ENCODE assay signal across 14 cellular contexts in the genomic region with DNA sequence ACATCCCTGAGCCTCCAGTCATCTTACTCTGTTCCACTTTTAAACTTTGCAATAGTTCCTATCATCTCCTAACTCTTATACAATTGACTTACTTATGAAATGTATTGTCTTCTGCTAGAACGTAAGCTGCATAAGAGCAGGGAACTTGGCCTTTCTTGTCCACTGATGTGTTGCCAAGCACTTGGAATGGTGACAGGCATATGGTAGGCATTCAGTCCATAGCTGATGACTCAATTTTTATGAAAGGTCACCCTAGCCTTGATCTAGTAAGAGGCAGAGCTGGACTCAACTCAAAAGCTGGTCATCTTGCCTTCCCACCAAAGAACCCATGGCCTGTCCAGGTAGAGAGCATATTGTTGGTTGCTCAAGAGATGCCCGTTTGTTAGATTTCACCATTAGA.
DNase-seq lines count a peak whose midpoint lies in the region; ATAC-seq and TF ChIP-seq lines count a peak whose summit lies in the region.
"Had no signal": no experiment of that assay in that cellular context is flagged by ENCODE, and none has a peak within 500 bp of the region (broad histone marks: within the 10 kb centered on the region; RNA-seq: fewer than 3 reads in every experiment).

No MANE protein-coding gene starts in this region.

- POLR2A ChIA-PET in HCT116 (lab: Charles Lee): no interaction called here

- no peaks in the 10 kb centered on the region for H3K79me2 ChIP-seq in HCT116 (ENCODE audit: insufficient read depth, low read length)

- H3K27ac ChIP-seq in HCT116 (ENCODE audit: low read depth, low read length): no peak overlapping the region
- H3K27ac ChIP-seq in adrenal gland: no peak overlapping the region
- peak overlapping the region; percentile 79 for H3K27ac ChIP-seq in subcutaneous abdominal adipose tissue (ENCODE audit: low read depth, low read length)
- H3K27ac ChIP-seq: A549, HL-60 had no signal

- TF ChIP-seq POLR2A in HCT116 (IDR thresholded peaks at IDR 0.05; ENCODE audit: borderline replicate concordance, extremely low read depth, insufficient read depth, insufficient read length) (no peak), adrenal gland (IDR thresholded peaks at IDR 0.05) (no peak)

- H3K36me3 ChIP-seq in HCT116 (ENCODE audit: control insufficient read depth in 1 of 2, insufficient read depth in 2 of 2, low read length in 2 of 2) (no peaks in the 10 kb centered on the region), adrenal gland (replicated peaks in 1 of 2) (no peaks in the 10 kb centered on the region), subcutaneous abdominal adipose tissue (ENCODE audit: control insufficient read depth in 5 of 5, insufficient read depth in 5 of 5, low read length in 5 of 5) (no peaks in the 10 kb centered on the region)

- H3K4me3 ChIP-seq in HCT116 (replicated peaks in 1 of 2; ENCODE audit: low read depth in 1 of 2, low read length in 2 of 2) (no peak overlapping the region), adrenal gland (no peak overlapping the region), subcutaneous abdominal adipose tissue (ENCODE audit: low read depth in 1 of 5, low read length in 5 of 5) (no peak overlapping the region)
- H3K4me3 ChIP-seq: A549 had no signal

- H3K4me2 ChIP-seq in HCT116 (ENCODE audit: low read length): no peak overlapping the region
- H3K4me2 ChIP-seq: A549 had no signal

- CTCF ChIA-PET in HCT116 (lab: Charles Lee): no interaction called here

- H3K9ac ChIP-seq in HCT116 (ENCODE audit: low read length): no peak overlapping the region
- H3K9ac ChIP-seq in subcutaneous abdominal adipose tissue (ENCODE audit: low read length in 5 of 5): no peak overlapping the region

- WGBS in adrenal gland, 4 donors: 49 to 61% (median 56%) methylated on average over 2 of the region's 2 CpGs

- intact Hi-C loops in HCT116 (cut with micrococcal nuclease): no loop called here
- intact Hi-C loops in adrenal gland (cut with DNase I): no loop called here

- no peak for TF ChIP-seq RAD21 in HCT116 (IDR thresholded peaks at IDR 0.05; ENCODE audit: low read depth)

- no peaks in the 10 kb centered on the region for H3K27me3 ChIP-seq in HCT116 (ENCODE audit: insufficient read depth, low read length)
- no peaks in the 10 kb centered on the region for H3K27me3 ChIP-seq in adrenal gland
- H3K27me3 ChIP-seq in subcutaneous abdominal adipose tissue (ENCODE audit: control insufficient read depth in 5 of 5, insufficient read depth in 4 of 5, low read length in 5 of 5): no peaks in the 10 kb centered on the region

- TF ChIP-seq CTCF in HCT116 (IDR thresholded peaks at IDR 0.05 in 2 of 3, conservative IDR thresholded peaks at IDR 0.05 in 1 of 3; ENCODE audit: borderline replicate concordance in 1 of 3, insufficient read depth in 1 of 3, low read depth in 2 of 3, low read length in 2 of 3) (no peak), adrenal gland (IDR thresholded peaks at IDR 0.05) (no peak)

- H3K4me1 ChIP-seq in HCT116 (ENCODE audit: control insufficient read depth in 1 of 2, insufficient read depth in 2 of 2, low read length in 2 of 2): peaks cover 5 to 8% of the 10 kb centered on the region in 2 experiments; a peak in 3 of 4 replicates
- peaks cover 5% of the 10 kb centered on the region in 2 donors for H3K4me1 ChIP-seq in adrenal gland (replicated peaks in 1 of 2)
- peaks cover 4 to 45% (median 40%) of the 10 kb centered on the region in 5 donors for H3K4me1 ChIP-seq in subcutaneous abdominal adipose tissue (ENCODE audit: control insufficient read depth in 5 of 5, insufficient read depth in 5 of 5, low read length in 5 of 5)
- H3K4me1 ChIP-seq: A549 had no signal

- no peaks in the 10 kb centered on the region for H4K20me1 ChIP-seq in HCT116 (ENCODE audit: insufficient read depth)

- DNase-seq in HCT116 (ENCODE audit: low read depth, low spot score) (no peak), adrenal gland (peak; percentile 42 to 77 (median 62)), fibroblast of peridontal ligament (ENCODE audit: extremely low read depth) (peak; percentile 54), T-helper 1 cell (no peak)
- no peak for DNase-seq in stimulated activated CD8-positive, alpha-beta memory T cell treated with anti-CD3 and anti-CD28 coated beads, Interleukin-4, amount 100 ng/mL, for 48 hours
- DNase-seq: CD8-positive, alpha-beta T cell; COR-L47; DMS153; DMS79 treated with DMSO at 0.1 percent for 48 hours; EL had no signal

- no peaks in the 10 kb centered on the region for H3K9me2 ChIP-seq in HCT116 (ENCODE audit: insufficient read depth)

- no peak overlapping the region for H2AFZ ChIP-seq in HCT116 (ENCODE audit: low read depth, low read length, poor library complexity, severe bottlenecking)

- ATAC-seq in HCT116: peak; percentile 46; the same call in 1 of the 2 replicates
- no peak for ATAC-seq in GM21825 (IDR thresholded peaks at IDR 0.05; ENCODE audit: unreplicated experiment)
- ATAC-seq: A549; CD8-positive, alpha-beta T cell had no signal

- BruUV-seq in HCT116 (replicated peaks; lab: Mats Ljungman, UMichigan): no TSS peak

- RAD21 ChIA-PET in HCT116 (lab: Charles Lee; ENCODE audit: low non-redundant PET in 1 of 2, low total read pairs in 2 of 2, uncharacterized antibody in 2 of 2, unreplicated experiment in 2 of 2): interaction anchor here in 1 of 2 experiments (0.5 kb wide), 1 partner anchor 559 kb away, joined by 3 read pairs; no protein-coding TSS in a partner anchor

- H3K9me3 ChIP-seq in HCT116 (ENCODE audit: control insufficient read depth in 1 of 2, insufficient read depth in 1 of 2, low read depth in 1 of 2, low read length in 2 of 2) (no peaks in the 10 kb centered on the region), adrenal gland (replicated peaks in 1 of 3) (no peaks in the 10 kb centered on the region), subcutaneous abdominal adipose tissue (ENCODE audit: control insufficient read depth in 5 of 5, low read length in 5 of 5) (peaks cover 0 to 2% (median 0%) of the 10 kb centered on the region in 5 donors)
- H3K9me3 ChIP-seq: A549 had no signal

TF ChIP-seq in HCT116, 20 proteins besides CTCF, POLR2A, EP300 and RAD21:
- TF ChIP-seq SP1 (IDR thresholded peaks at IDR 0.05; ENCODE audit: low read depth) (0 out of 2 replicates have a peak, but pooled peaks have one; percentile 17), EZH2 (IDR thresholded peaks at IDR 0.05) (no peak)

Comparison
In these comparisons a context has a peak if more than half of its experiments do, and no peak if none do; other contexts are left out.
1. DNase-seq: peak in adrenal gland (7 of 7) and fibroblast of peridontal ligament (single experiment); none in HCT116 (single experiment), stimulated activated CD8-positive, alpha-beta memory T cell treated with anti-CD3 and anti-CD28 coated beads, Interleukin-4, amount 100 ng/mL, for 48 hours (single experiment) and T-helper 1 cell (0 of 5).